Comparison of ENCODE assay signal across 1 cellular context in genomic region chr5:74035521-74035937, GRCh38.
TF ChIP-seq lines count a peak whose summit lies in the region.

No MANE protein-coding gene starts in this region.

TF ChIP-seq in SK-N-SH, 30 proteins besides CTCF, POLR2A, EP300 and RAD21 (continued from another document):
- TF ChIP-seq PBX3 (IDR thresholded peaks at IDR 0.05) (no peak), CHD2 (IDR thresholded peaks at IDR 0.05; ENCODE audit: low read length, partially characterized antibody) (no peak)
